ENCODE assay signal across 11 cellular contexts in genomic region chr2:72895759-72896281, GRCh38. TPM values are rescaled to one million over a fixed set of nuclear protein-coding genes. Genes with fewer than 3 reads are reported as not detected.
DNase-seq lines count a peak whose midpoint lies in the region; ATAC-seq and TF ChIP-seq lines count a peak whose summit lies in the region.
"Had no signal": no experiment of that assay in that cellular context is flagged by ENCODE, and none has a peak within 500 bp of the region (broad histone marks: within the 10 kb centered on the region; RNA-seq: fewer than 3 reads in every experiment).

No MANE protein-coding gene starts in this region.

- no peak overlapping the region for H3K4me3 ChIP-seq in ovary
- H3K4me3 ChIP-seq: adrenal gland had no signal

- DNase-seq in DMS79 treated with DMSO at 0.1 percent for 48 hours (lab: John Stamatoyannopoulos, UW) (peak; percentile 54), RPMI7951 (ENCODE audit: low read depth) (peak; percentile 48), foreskin keratinocyte (peak in 1 of 2 donors; percentile 67), ovary (peak in 3 of 5 donors; percentile 32 to 63 (median 49)), Ammon's horn (ENCODE audit: low spot score) (no peak)
- DNase-seq: activated CD4-positive, CD25-positive, alpha-beta regulatory T cell treated with anti-CD3 and anti-CD28 coated beads, Interleukin-2, amount 50 U/mL, for 72 hours; CD8-positive, alpha-beta memory T cell had no signal

- H3K9me3 ChIP-seq in ovary = no peaks in the 10 kb centered on the region
- H3K9me3 ChIP-seq: adrenal gland had no signal

- peaks cover 26% of the 10 kb centered on the region for H3K4me1 ChIP-seq in foreskin keratinocyte
- H3K4me1 ChIP-seq in ovary (ENCODE audit: insufficient read depth) = no peaks in the 10 kb centered on the region
- H3K4me1 ChIP-seq: adrenal gland had no signal

- H3K27ac ChIP-seq in foreskin keratinocyte (no peak overlapping the region), ovary (no peak overlapping the region)
- H3K27ac ChIP-seq: adrenal gland had no signal

- no peaks in the 10 kb centered on the region for H3K36me3 ChIP-seq in ovary

- TF ChIP-seq EP300 in ovary (IDR thresholded peaks at IDR 0.05) = no peak

- 2 to 6% (median 4%) methylated on average over 16 of the region's 16 CpGs for WGBS in ovary, 3 donors

- peak; percentile 47 for ATAC-seq in foreskin keratinocyte
- ATAC-seq in HG03521 (IDR thresholded peaks at IDR 0.05; ENCODE audit: unreplicated experiment) = no peak
- no peak for ATAC-seq in GM21786 (IDR thresholded peaks at IDR 0.05; ENCODE audit: unreplicated experiment)
- no peak for ATAC-seq in GM19395 (IDR thresholded peaks at IDR 0.05; ENCODE audit: unreplicated experiment)

- intact Hi-C loops in ovary (cut with DNase I) = loop anchor here in 1 of 4 donors (10.0 kb wide), 1 partner anchor 189 kb away; no protein-coding TSS in a partner anchor

- H3K27me3 ChIP-seq in foreskin keratinocyte (peaks cover 9% of the 10 kb centered on the region), ovary (no peaks in the 10 kb centered on the region)

- TF ChIP-seq CTCF in foreskin keratinocyte (conservative IDR thresholded peaks at IDR 0.05) = no peak
- no peak for TF ChIP-seq CTCF in ovary (IDR thresholded peaks at IDR 0.05)

- no peak for TF ChIP-seq POLR2A in ovary (IDR thresholded peaks at IDR 0.05)

RNA-seq across cellular contexts. Expression of gene SPR, which starts 8.6 kb away (rescaled TPM):
- 26.6 and 30.7 TPM in 2 replicates for total RNA-seq in RPMI7951 (2014; rRNA removed; shearing (Covaris generic))
- total RNA-seq in foreskin keratinocyte (28.2 and 29.0 TPM in 2 replicates), ovary (10 to 100 TPM in 6 of 7 donors, 1 to 10 TPM in 1; 9.3 to 36.2 (median 18.5) TPM)
- polyA plus RNA-seq in foreskin keratinocyte (34.4 and 36.1 TPM in 2 replicates), ovary (10 to 100 TPM; 11.9 to 26.1 TPM)

RNA-seq across cellular contexts. Expression of gene EMX1, which starts 21.5 kb away (rescaled TPM):
- not detected in 2 replicates for total RNA-seq in RPMI7951 (2014; rRNA removed; shearing (Covaris generic))
- not detected in 2 replicates for total RNA-seq in foreskin keratinocyte
- not detected in 2 replicates for polyA plus RNA-seq in foreskin keratinocyte
- 1 to 10 TPM in 1 of 7 donors, under 1 TPM in 2, not detected in 4; 0.20 to 1.1 (median 0.28) TPM for total RNA-seq in ovary
- polyA plus RNA-seq in ovary = under 1 TPM in 1 of 2 donors, not detected in 1; 0.28 TPM
- polyA plus RNA-seq: CD8-positive, alpha-beta memory T cell had no signal
